In genomic region chr11:3014314-3014938, GRCh38 we compare ENCODE assay signal across 12 cellular contexts. TPM values are rescaled to one million over a fixed set of nuclear protein-coding genes. Genes with fewer than 3 reads are reported as not detected.
DNase-seq lines count a peak whose midpoint lies in the region; ATAC-seq and TF ChIP-seq lines count a peak whose summit lies in the region.
"Had no signal": no experiment of that assay in that cellular context is flagged by ENCODE, and none has a peak within 500 bp of the region (broad histone marks: within the 10 kb centered on the region; RNA-seq: fewer than 3 reads in every experiment).

No MANE protein-coding gene starts in this region.

- peaks cover 22% of the 10 kb centered on the region for H3K4me1 Mint-ChIP-seq in T-helper 17 cell
- H3K4me1 Mint-ChIP-seq in immature natural killer cell = peaks cover 19 to 22% of the 10 kb centered on the region in 2 donors
- H3K4me1 Mint-ChIP-seq in stimulated activated naive B cell treated with anti-CD40 and anti-IgM and Interleukin-4, amounts not matched to agents 10 μg/mL and 1 μg/mL and 100 μg/mL, for 72 hours = no peaks in the 10 kb centered on the region
- H3K4me1 Mint-ChIP-seq: memory B cell had no signal

- peaks cover 5% of the 10 kb centered on the region for H3K36me3 Mint-ChIP-seq in T-helper 17 cell (ENCODE audit: low read depth)
- H3K36me3 Mint-ChIP-seq in immature natural killer cell = peaks cover 14 to 37% (median 16%) of the 10 kb centered on the region in 3 donors
- H3K36me3 Mint-ChIP-seq in stimulated activated naive B cell treated with anti-CD40 and anti-IgM and Interleukin-4, amounts not matched to agents 10 μg/mL and 1 μg/mL and 100 μg/mL, for 72 hours = peaks cover 27 to 50% of the 10 kb centered on the region in 2 donors

- peaks cover 3 to 13% of the 10 kb centered on the region in 2 donors for H3K36me3 ChIP-seq in prostate gland

- WGBS in prostate gland = 57% methylated on average over 13 of the region's 13 CpGs

- intact Hi-C loops in prostate gland (cut with DNase I) = no loop called here

- H3K9me3 Mint-ChIP-seq in immature natural killer cell = no peaks in the 10 kb centered on the region
- no peaks in the 10 kb centered on the region for H3K9me3 Mint-ChIP-seq in stimulated activated naive B cell treated with anti-CD40 and anti-IgM and Interleukin-4, amounts not matched to agents 10 μg/mL and 1 μg/mL and 100 μg/mL, for 72 hours
- H3K9me3 Mint-ChIP-seq: memory B cell had no signal

- no peak for TF ChIP-seq POLR2A in prostate gland (IDR thresholded peaks at IDR 0.05)

- H3K27ac Mint-ChIP-seq in T-helper 17 cell (peak overlapping the region; percentile 92), immature natural killer cell (peak overlapping the region; percentile 79 to 87 (median 84))
- no peak overlapping the region for H3K27ac Mint-ChIP-seq in stimulated activated naive B cell treated with anti-CD40 and anti-IgM and Interleukin-4, amounts not matched to agents 10 μg/mL and 1 μg/mL and 100 μg/mL, for 72 hours
- H3K27ac Mint-ChIP-seq: memory B cell had no signal

- no peaks in the 10 kb centered on the region for H3K4me1 ChIP-seq in prostate gland (replicated peaks)

- no peak overlapping the region for H3K27ac ChIP-seq in prostate gland

- TF ChIP-seq CTCF in prostate gland (IDR thresholded peaks at IDR 0.05) = no peak

- DNase-seq in T-helper 17 cell = peak; percentile 45 to 61 (median 58)
- DNase-seq in activated T-cell treated with anti-CD3 and anti-CD28 coated beads, Interleukin-2, amount 50 U/mL, for 48 hours = peak; percentile 67 to 74
- peak; percentile 70 to 77 (median 77) for DNase-seq in immature natural killer cell
- no peak for DNase-seq in stimulated activated naive B cell treated with anti-CD40 and anti-IgM and Interleukin-4, amounts not matched to agents 10 μg/mL and 1 μg/mL and 100 μg/mL, for 72 hours
- no peak for DNase-seq in prostate gland (ENCODE audit: low spot score)
- no peak for DNase-seq in GF-D8 (lab: John Stamatoyannopoulos, UW)
- DNase-seq in NCI-H128 (lab: John Stamatoyannopoulos, UW; ENCODE audit: unreplicated experiment) = no peak
- DNase-seq: foreskin fibroblast, Karpas-422, NCI-H526 treated with DMSO at 0.1 percent for 48 hours had no signal

- ATAC-seq in T-helper 17 cell = peak; percentile 90
- ATAC-seq in stimulated activated naive B cell treated with anti-CD40 and anti-IgM and Interleukin-4, amounts not matched to agents 10 μg/mL and 1 μg/mL and 100 μg/mL, for 72 hours (replicated peaks) = peak; percentile 31 to 52
- no peak for ATAC-seq in HG03159 (IDR thresholded peaks at IDR 0.05; ENCODE audit: unreplicated experiment)

- H3K27me3 Mint-ChIP-seq in T-helper 17 cell (no peaks in the 10 kb centered on the region), immature natural killer cell (ENCODE audit: low read depth in 3 of 3) (peaks cover 0 to 1% (median 1%) of the 10 kb centered on the region in 3 donors)
- no peaks in the 10 kb centered on the region for H3K27me3 Mint-ChIP-seq in stimulated activated naive B cell treated with anti-CD40 and anti-IgM and Interleukin-4, amounts not matched to agents 10 μg/mL and 1 μg/mL and 100 μg/mL, for 72 hours
- H3K27me3 Mint-ChIP-seq: memory B cell had no signal

- H3K4me3 ChIP-seq in prostate gland = no peak overlapping the region

- H3K4me3 Mint-ChIP-seq in T-helper 17 cell (peak overlapping the region; percentile 63), immature natural killer cell (peak overlapping the region; percentile 58 to 73 (median 63))
- no peak overlapping the region for H3K4me3 Mint-ChIP-seq in stimulated activated naive B cell treated with anti-CD40 and anti-IgM and Interleukin-4, amounts not matched to agents 10 μg/mL and 1 μg/mL and 100 μg/mL, for 72 hours
- H3K4me3 Mint-ChIP-seq: memory B cell had no signal

- H3K9me3 ChIP-seq in T-helper 17 cell (ENCODE audit: control insufficient read depth, low read length, poor library complexity, severe bottlenecking) (no peaks in the 10 kb centered on the region), prostate gland (no peaks in the 10 kb centered on the region)

- no peaks in the 10 kb centered on the region for H3K27me3 ChIP-seq in prostate gland (replicated peaks; ENCODE audit: insufficient read depth)

RNA-seq across cellular contexts. Expression of gene NAP1L4, which starts 22.3 kb away (rescaled TPM):
- total RNA-seq in T-helper 17 cell = 100 to 1,000 TPM; 229 to 275 TPM
- 100 to 1,000 TPM; 131 to 157 (median 139) TPM for polyA plus RNA-seq in immature natural killer cell
- 100 to 1,000 TPM; 103 to 131 TPM for total RNA-seq in prostate gland

RNA-seq across cellular contexts. Expression of gene CARS1, which starts 42.8 kb away (rescaled TPM):
- 10 to 100 TPM; 41.4 to 52.0 TPM for total RNA-seq in T-helper 17 cell
- polyA plus RNA-seq in immature natural killer cell = 10 to 100 TPM; 32.6 to 48.9 (median 44.2) TPM
- total RNA-seq in prostate gland = 10 to 100 TPM; 25.6 to 28.9 TPM

Comparison
In these comparisons a context has a peak if more than half of its experiments do, and no peak if none do; other contexts are left out.
1. DNase-seq: peak in T-helper 17 cell (3 of 3), activated T-cell treated with anti-CD3 and anti-CD28 coated beads, Interleukin-2, amount 50 U/mL, for 48 hours (2 of 2) and immature natural killer cell (3 of 3); none in stimulated activated naive B cell treated with anti-CD40 and anti-IgM and Interleukin-4, amounts not matched to agents 10 μg/mL and 1 μg/mL and 100 μg/mL, for 72 hours (single experiment), prostate gland (single experiment), GF-D8 (single experiment) and NCI-H128 (single experiment).
2. H3K4me3 Mint-ChIP-seq: peak in T-helper 17 cell (single experiment) and immature natural killer cell (5 of 5); none in stimulated activated naive B cell treated with anti-CD40 and anti-IgM and Interleukin-4, amounts not matched to agents 10 μg/mL and 1 μg/mL and 100 μg/mL, for 72 hours (0 of 2).